Comparison of ENCODE assay signal across 8 cellular contexts in the genomic region with DNA sequence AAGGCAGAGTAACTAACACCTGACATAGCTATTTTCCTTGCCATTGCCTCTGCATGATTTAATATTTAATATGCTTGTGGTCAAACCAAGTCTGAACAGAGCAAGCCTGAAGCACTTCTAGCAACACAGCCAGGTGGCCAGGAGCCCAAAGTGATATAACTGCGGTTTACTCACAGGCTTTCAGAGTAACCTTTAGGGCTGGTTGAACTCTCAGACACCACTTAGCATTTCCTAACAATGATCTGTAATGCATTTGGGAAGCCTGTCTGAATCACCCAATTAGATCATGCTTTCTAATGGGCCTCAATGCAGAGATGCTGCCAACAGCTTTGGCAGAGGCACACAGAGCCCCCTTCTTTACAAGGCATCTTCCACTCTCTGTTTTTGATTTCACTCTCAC.
DNase-seq lines count a peak whose midpoint lies in the region; ATAC-seq lines count a peak whose summit lies in the region.

No MANE protein-coding gene starts in this region.

- H3K9me3 ChIP-seq in GM23248 (ENCODE audit: low read depth): no peaks in the 10 kb centered on the region

- peaks cover 38% of the 10 kb centered on the region for H3F3A ChIP-seq in GM23248 (ENCODE audit: insufficient read depth)

- no peak overlapping the region for H3K4me3 Mint-ChIP-seq in activated CD4-positive, alpha-beta memory T cell treated with anti-CD3 and anti-CD28 coated beads for 36 hours

- H3K9me2 ChIP-seq in GM23248 (ENCODE audit: insufficient read depth): no peaks in the 10 kb centered on the region

- DNase-seq in EH (ENCODE audit: low read depth): peak; percentile 67
- peak; percentile 87 for DNase-seq in GM23248
- DNase-seq in NCI-H2029 treated with DMSO at 0.1 percent for 48 hours (lab: John Stamatoyannopoulos, UW): peak; percentile 94
- peak; percentile 83 for DNase-seq in glomerular visceral epithelial cell (ENCODE audit: extremely low spot score)
- DNase-seq in activated CD4-positive, alpha-beta memory T cell treated with anti-CD3 and anti-CD28 coated beads for 36 hours: no peak
- DNase-seq in posterior cingulate gyrus: no peak
- DNase-seq in SHP77 (lab: John Stamatoyannopoulos, UW): no peak

- H3K79me2 ChIP-seq in GM23248 (ENCODE audit: insufficient read depth): no peaks in the 10 kb centered on the region

- no peak for ATAC-seq in HG03280 (IDR thresholded peaks at IDR 0.05; ENCODE audit: unreplicated experiment)

- H3K27me3 Mint-ChIP-seq in activated CD4-positive, alpha-beta memory T cell treated with anti-CD3 and anti-CD28 coated beads for 36 hours: no peaks in the 10 kb centered on the region

- H4K20me1 ChIP-seq in GM23248 (ENCODE audit: insufficient read depth): no peaks in the 10 kb centered on the region

- H3K27me3 ChIP-seq in GM23248 (replicated peaks; ENCODE audit: insufficient read depth): no peaks in the 10 kb centered on the region

- intact Hi-C loops in activated CD4-positive, alpha-beta memory T cell treated with anti-CD3 and anti-CD28 coated beads for 36 hours (cut with micrococcal nuclease): no loop called here
- intact Hi-C loops in posterior cingulate gyrus (cut with DNase I): no loop called here

- CTCF ChIA-PET in activated CD4-positive, alpha-beta memory T cell treated with anti-CD3 and anti-CD28 coated beads for 36 hours (lab: Charles Lee): no interaction called here

- peak overlapping the region; percentile 42 for H3K27ac ChIP-seq in GM23248

- H3K4me1 ChIP-seq in GM23248 (ENCODE audit: insufficient read depth): peaks cover 45% of the 10 kb centered on the region

- peak overlapping the region; percentile 27 for H3K4me2 ChIP-seq in GM23248 (ENCODE audit: unreplicated experiment)

- H3K9ac ChIP-seq in GM23248: no peak overlapping the region

- no peaks in the 10 kb centered on the region for H3K36me3 ChIP-seq in GM23248 (ENCODE audit: low read depth)

- in situ Hi-C loops in GM23248 (cut with MboI): no loop called here

- no peaks in the 10 kb centered on the region for H3K36me3 Mint-ChIP-seq in activated CD4-positive, alpha-beta memory T cell treated with anti-CD3 and anti-CD28 coated beads for 36 hours

- H2AFZ ChIP-seq in GM23248: no peak overlapping the region

- POLR2A ChIA-PET in activated CD4-positive, alpha-beta memory T cell treated with anti-CD3 and anti-CD28 coated beads for 36 hours (lab: Charles Lee): no interaction called here

- H3K4me3 ChIP-seq in GM23248: no peak overlapping the region

- H3K4me1 Mint-ChIP-seq in activated CD4-positive, alpha-beta memory T cell treated with anti-CD3 and anti-CD28 coated beads for 36 hours (ENCODE audit: low read depth): peaks cover 3% of the 10 kb centered on the region

- 0 to 6% methylated on average over 1 of the region's 1 CpG for WGBS in GM23248 (ENCODE audit: low coverage in 1 of 2, low lambda C conversion rate in 2 of 2, missing lambda C conversion rate in 2 of 2), 2 experiments

- no peak overlapping the region for H3K27ac Mint-ChIP-seq in activated CD4-positive, alpha-beta memory T cell treated with anti-CD3 and anti-CD28 coated beads for 36 hours

- H3K9me3 Mint-ChIP-seq in activated CD4-positive, alpha-beta memory T cell treated with anti-CD3 and anti-CD28 coated beads for 36 hours: peaks cover 9% of the 10 kb centered on the region

Comparison
In these comparisons a context has a peak if more than half of its experiments do, and no peak if none do; other contexts are left out.
1. DNase-seq: peak in EH (single experiment), GM23248 (single experiment), NCI-H2029 treated with DMSO at 0.1 percent for 48 hours (single experiment) and glomerular visceral epithelial cell (single experiment); none in activated CD4-positive, alpha-beta memory T cell treated with anti-CD3 and anti-CD28 coated beads for 36 hours (single experiment), posterior cingulate gyrus (0 of 10) and SHP77 (0 of 2).